In genomic region chr3:9762871-9763270, GRCh38 we compare ENCODE assay signal across 27 cellular contexts.
"Had no signal": no experiment of that assay in that cellular context is flagged by ENCODE, and none has a peak within 500 bp of the region (broad histone marks: within the 10 kb centered on the region; RNA-seq: fewer than 3 reads in every experiment).

No MANE protein-coding gene starts in this region.

- H3K27me3 Mint-ChIP-seq: naive thymus-derived CD8-positive, alpha-beta T cell; progenitor cell of endocrine pancreas; type B pancreatic cell had no signal

- H3K4me3 ChIP-seq: left lung, lower lobe of right lung, neural progenitor cell, ovary, skin epidermis, tibial nerve, uterus had no signal

- H3K27ac ChIP-seq: left lung, lower lobe of right lung, neural progenitor cell, neutrophil, ovary, skin epidermis, tibial nerve, uterus had no signal

- H3K27ac Mint-ChIP-seq: naive thymus-derived CD8-positive, alpha-beta T cell; nephron; neural progenitor cell; progenitor cell of endocrine pancreas; type B pancreatic cell had no signal

- H3K9me3 ChIP-seq: left lung, lower lobe of right lung, neutrophil, ovary, tibial nerve, uterus had no signal

- H3K9me3 Mint-ChIP-seq: immature natural killer cell; naive thymus-derived CD8-positive, alpha-beta T cell; nephron; neural progenitor cell; type B pancreatic cell had no signal

- H3K36me3 ChIP-seq: neural progenitor cell, ovary, uterus had no signal

- H3K4me3 Mint-ChIP-seq: immature natural killer cell; naive thymus-derived CD8-positive, alpha-beta T cell; nephron; neural progenitor cell; type B pancreatic cell had no signal

- H3K27me3 ChIP-seq: left lung, neural progenitor cell, neutrophil, ovary, tibial nerve, uterus had no signal

- DNase-seq: hypothalamus; immature natural killer cell; kidney; left colon; left lung; lower lobe of right lung; mammary epithelial cell; mesenchymal stem cell; naive thymus-derived CD8-positive, alpha-beta T cell; occipital lobe; ovary; retina; right cardiac atrium; stimulated activated CD4-positive, alpha-beta T cell treated with anti-CD3 and anti-CD28 coated beads, Interleukin-12 subunit alpha, Interleukin-12 subunit beta, amount 100 ng/mL, for 4 hours; stimulated activated CD4-positive, alpha-beta T cell treated with anti-CD3 and anti-CD28 coated beads, Interleukin-15, amount 100 ng/mL, for 24 hours; stimulated activated CD4-positive, alpha-beta T cell treated with anti-CD3 and anti-CD28 coated beads, Interleukin-2, amount 100 ng/mL, for 24 hours; stimulated activated CD4-positive, alpha-beta T cell treated with anti-CD3 and anti-CD28 coated beads, Interleukin-4, amount 100 ng/mL, for 1 hour; stimulated activated naive CD4-positive, alpha-beta T cell treated with Interleukin-2 at 50 U/mL for 16 hours; uterus had no signal

- H3K4me1 ChIP-seq: uterus had no signal

- ATAC-seq: left colon; left lung; lower lobe of right lung; naive thymus-derived CD8-positive, alpha-beta T cell; right cardiac atrium; sciatic nerve had no signal
